Comparison of ENCODE assay signal across 1 cellular context in the genomic region with DNA sequence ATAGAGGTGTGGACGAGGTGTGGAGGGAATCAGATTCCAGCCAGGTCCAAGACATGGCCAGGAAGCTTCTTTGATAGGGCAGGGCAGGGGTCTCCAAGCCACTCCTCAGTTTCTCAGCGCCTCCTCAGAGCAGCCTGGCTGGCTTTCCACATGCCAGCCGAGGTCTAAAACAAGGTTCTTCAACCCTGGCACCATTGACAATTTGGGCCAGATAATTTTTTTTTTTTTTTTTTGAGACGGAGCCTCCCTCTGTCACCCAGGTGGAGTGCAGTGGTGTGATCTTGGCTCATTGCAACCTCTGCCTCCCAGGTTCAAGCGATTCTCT.
TF ChIP-seq lines count a peak whose summit lies in the region.

No MANE protein-coding gene starts in this region.

TF ChIP-seq in HEK293, 187 proteins besides CTCF, POLR2A, EP300 and RAD21 (continued from another document):
- TF ChIP-seq, protein P1, sequence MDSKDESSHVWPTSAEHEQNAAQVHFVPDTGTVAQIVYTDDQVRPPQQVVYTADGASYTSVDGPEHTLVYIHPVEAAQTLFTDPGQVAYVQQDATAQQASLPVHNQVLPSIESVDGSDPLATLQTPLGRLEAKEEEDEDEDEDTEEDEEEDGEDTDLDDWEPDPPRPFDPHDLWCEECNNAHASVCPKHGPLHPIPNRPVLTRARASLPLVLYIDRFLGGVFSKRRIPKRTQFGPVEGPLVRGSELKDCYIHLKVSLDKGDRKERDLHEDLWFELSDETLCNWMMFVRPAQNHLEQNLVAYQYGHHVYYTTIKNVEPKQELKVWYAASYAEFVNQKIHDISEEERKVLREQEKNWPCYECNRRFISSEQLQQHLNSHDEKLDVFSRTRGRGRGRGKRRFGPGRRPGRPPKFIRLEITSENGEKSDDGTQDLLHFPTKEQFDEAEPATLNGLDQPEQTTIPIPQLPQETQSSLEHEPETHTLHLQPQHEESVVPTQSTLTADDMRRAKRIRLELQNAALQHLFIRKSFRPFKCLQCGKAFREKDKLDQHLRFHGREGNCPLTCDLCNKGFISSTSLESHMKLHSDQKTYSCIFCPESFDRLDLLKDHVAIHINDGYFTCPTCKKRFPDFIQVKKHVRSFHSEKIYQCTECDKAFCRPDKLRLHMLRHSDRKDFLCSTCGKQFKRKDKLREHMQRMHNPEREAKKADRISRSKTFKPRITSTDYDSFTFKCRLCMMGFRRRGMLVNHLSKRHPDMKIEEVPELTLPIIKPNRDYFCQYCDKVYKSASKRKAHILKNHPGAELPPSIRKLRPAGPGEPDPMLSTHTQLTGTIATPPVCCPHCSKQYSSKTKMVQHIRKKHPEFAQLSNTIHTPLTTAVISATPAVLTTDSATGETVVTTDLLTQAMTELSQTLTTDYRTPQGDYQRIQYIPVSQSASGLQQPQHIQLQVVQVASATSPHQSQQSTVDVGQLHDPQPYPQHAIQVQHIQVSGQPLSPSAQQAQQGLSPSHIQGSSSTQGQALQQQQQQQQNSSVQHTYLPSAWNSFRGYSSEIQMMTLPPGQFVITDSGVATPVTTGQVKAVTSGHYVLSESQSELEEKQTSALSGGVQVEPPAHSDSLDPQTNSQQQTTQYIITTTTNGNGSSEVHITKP (tag by site-specific recombination; IDR thresholded peaks at IDR 0.05): peak; percentile 92
- no peak for TF ChIP-seq ZNF449 (tag by site-specific recombination; IDR thresholded peaks at IDR 0.05)
- no peak for TF ChIP-seq ZNF148 (tag by site-specific recombination; IDR thresholded peaks at IDR 0.05; ENCODE audit: borderline replicate concordance)
TF ChIP-seq in HEK293: peak in this region for 4.
